ENCODE assay signal across 19 cellular contexts in the genomic region with DNA sequence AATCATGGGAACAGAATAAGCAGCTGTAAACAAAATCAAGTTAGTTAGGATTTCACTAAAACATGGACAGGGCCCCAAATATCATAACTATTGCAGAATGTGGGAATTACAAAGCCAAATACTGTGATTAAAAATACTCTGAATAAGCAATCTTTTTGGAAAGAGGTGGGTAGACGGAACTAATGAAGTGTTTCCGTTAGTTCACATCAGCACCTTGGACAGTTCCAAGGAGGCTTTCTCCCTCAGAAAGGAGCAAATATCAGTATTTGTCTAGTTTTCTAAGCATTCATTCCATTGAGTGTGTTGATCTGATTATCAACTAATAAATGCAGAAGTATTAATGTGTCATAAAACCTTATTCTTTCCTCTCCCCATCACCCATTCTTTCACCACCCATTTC.
A peak's percentile ranks its signal among the peaks of the same experiment; 100 is the strongest.
DNase-seq lines count a peak whose midpoint lies in the region; ATAC-seq and TF ChIP-seq lines count a peak whose summit lies in the region.
"Had no signal": no experiment of that assay in that cellular context is flagged by ENCODE, and none has a peak within 500 bp of the region (broad histone marks: within the 10 kb centered on the region; RNA-seq: fewer than 3 reads in every experiment).

No MANE protein-coding gene starts in this region.

- no peaks in the 10 kb centered on the region for H3K27me3 Mint-ChIP-seq in effector memory CD8-positive, alpha-beta T cell
- H3K27me3 Mint-ChIP-seq: activated T-cell treated with anti-CD3 and anti-CD28 coated beads, Interleukin-2, amount 50 U/mL, for 24 hours; natural killer cell treated with Interleukin-12 subunit alpha and Interleukin-12 subunit beta and Interleukin-15 and Interleukin-18, amount 100 ng/mL, for 72 hours had no signal

- DNase-seq in Caki2 (ENCODE audit: low read depth): peak; percentile 17
- DNase-seq in HT-29 (ENCODE audit: low spot score): peak; percentile 15
- DNase-seq in RKO (ENCODE audit: low spot score): peak; percentile 9
- DNase-seq in fibroblast of pulmonary artery (ENCODE audit: low read depth): peak; percentile 1
- no peak for DNase-seq in T1000 (lab: John Stamatoyannopoulos, UW)
- no peak for DNase-seq in effector memory CD8-positive, alpha-beta T cell
- DNase-seq in activated CD8-positive, alpha-beta memory T cell treated with anti-CD3 and anti-CD28 coated beads for 24 hours: no peak
- DNase-seq: activated T-cell treated with anti-CD3 and anti-CD28 coated beads, Interleukin-2, amount 50 U/mL, for 24 hours; adrenal gland; DMS53; NCI-H1105; NCI-H2171 treated with DMSO at 0.1 percent for 48 hours; stimulated activated CD4-positive, alpha-beta T cell treated with anti-CD3 and anti-CD28 coated beads, Interleukin-1b, Interleukin-23, amount 100 ng/mL, for 48 hours had no signal

- H3K9me3 Mint-ChIP-seq in effector memory CD8-positive, alpha-beta T cell: peaks cover 3 to 6% of the 10 kb centered on the region in 2 donors
- H3K9me3 Mint-ChIP-seq: activated T-cell treated with anti-CD3 and anti-CD28 coated beads, Interleukin-2, amount 50 U/mL, for 24 hours had no signal

- no peaks in the 10 kb centered on the region for H3K36me3 Mint-ChIP-seq in effector memory CD8-positive, alpha-beta T cell (ENCODE audit: insufficient read depth)
- H3K36me3 Mint-ChIP-seq: natural killer cell treated with Interleukin-12 subunit alpha and Interleukin-12 subunit beta and Interleukin-15 and Interleukin-18, amount 100 ng/mL, for 72 hours had no signal

- no peak overlapping the region for H3K4me3 ChIP-seq in fibroblast of pulmonary artery (replicated peaks; ENCODE audit: low read depth, low read length)
- H3K4me3 ChIP-seq: adrenal gland, BLaER1, HAP-1, lung, thoracic aorta had no signal

- in situ Hi-C loops in Caki2 (cut with HindIII; ENCODE audit: low pct_unique_long_range_greater_than_20kb, low sequenced_read_pairs): no loop called here

- no peak for TF ChIP-seq CTCF in fibroblast of pulmonary artery (IDR thresholded peaks at IDR 0.05; ENCODE audit: low read length, missing control alignments)

- no peak overlapping the region for H3K27ac Mint-ChIP-seq in effector memory CD8-positive, alpha-beta T cell
- H3K27ac Mint-ChIP-seq: activated T-cell treated with anti-CD3 and anti-CD28 coated beads, Interleukin-2, amount 50 U/mL, for 24 hours; natural killer cell treated with Interleukin-12 subunit alpha and Interleukin-12 subunit beta and Interleukin-15 and Interleukin-18, amount 100 ng/mL, for 72 hours had no signal

- no peaks in the 10 kb centered on the region for H3K4me1 Mint-ChIP-seq in effector memory CD8-positive, alpha-beta T cell (ENCODE audit: low read depth in 2 of 2)

- no peak overlapping the region for H3K4me3 Mint-ChIP-seq in effector memory CD8-positive, alpha-beta T cell
- H3K4me3 Mint-ChIP-seq: activated T-cell treated with anti-CD3 and anti-CD28 coated beads, Interleukin-2, amount 50 U/mL, for 24 hours; natural killer cell treated with Interleukin-12 subunit alpha and Interleukin-12 subunit beta and Interleukin-15 and Interleukin-18, amount 100 ng/mL, for 72 hours had no signal

- no peak for ATAC-seq in HG02678 (IDR thresholded peaks at IDR 0.05; ENCODE audit: unreplicated experiment)
- ATAC-seq in effector memory CD8-positive, alpha-beta T cell (replicated peaks): no peak
- ATAC-seq: natural killer cell treated with Interleukin-12 subunit alpha and Interleukin-12 subunit beta and Interleukin-15 and Interleukin-18, amount 100 ng/mL, for 72 hours had no signal

Comparison
In these comparisons a context has a peak if more than half of its experiments do, and no peak if none do; other contexts are left out.
1. DNase-seq: peak in Caki2 (single experiment), HT-29 (single experiment), RKO (single experiment) and fibroblast of pulmonary artery (single experiment); none in T1000 (single experiment), effector memory CD8-positive, alpha-beta T cell (0 of 3) and activated CD8-positive, alpha-beta memory T cell treated with anti-CD3 and anti-CD28 coated beads for 24 hours (single experiment).